Comparison of ENCODE assay signal across 1 cellular context in genomic region chr15:96273317-96274086, GRCh38.
TF ChIP-seq lines count a peak whose summit lies in the region.

No MANE protein-coding gene starts in this region.

TF ChIP-seq in HCT116, 20 proteins besides CTCF, POLR2A, EP300 and RAD21 (continued from another document):
- TF ChIP-seq ZNF274 (IDR thresholded peaks at IDR 0.05; ENCODE audit: low read depth, low read length) (no peak), EZH2phosphoT487 (IDR thresholded peaks at IDR 0.05; ENCODE audit: borderline replicate concordance) (no peak), EZH2 (IDR thresholded peaks at IDR 0.05) (no peak), EGR1 (IDR thresholded peaks at IDR 0.05; ENCODE audit: low read depth) (peak; percentile 96)
